1 cellular context compared by ENCODE assay signal in genomic region chr19:42610401-42610915, GRCh38. TPM values are rescaled to one million over a fixed set of nuclear protein-coding genes. Genes with fewer than 3 reads are reported as not detected.
"Had no signal": no experiment of that assay in that cellular context is flagged by ENCODE, and none has a peak within 500 bp of the region (broad histone marks: within the 10 kb centered on the region; RNA-seq: fewer than 3 reads in every experiment).

No MANE protein-coding gene starts in this region.

RNA-seq across cellular contexts. Expression of gene CEACAM8, which starts 15.7 kb away (rescaled TPM):
- total RNA-seq: GM12878 had no signal
